In the genomic region with DNA sequence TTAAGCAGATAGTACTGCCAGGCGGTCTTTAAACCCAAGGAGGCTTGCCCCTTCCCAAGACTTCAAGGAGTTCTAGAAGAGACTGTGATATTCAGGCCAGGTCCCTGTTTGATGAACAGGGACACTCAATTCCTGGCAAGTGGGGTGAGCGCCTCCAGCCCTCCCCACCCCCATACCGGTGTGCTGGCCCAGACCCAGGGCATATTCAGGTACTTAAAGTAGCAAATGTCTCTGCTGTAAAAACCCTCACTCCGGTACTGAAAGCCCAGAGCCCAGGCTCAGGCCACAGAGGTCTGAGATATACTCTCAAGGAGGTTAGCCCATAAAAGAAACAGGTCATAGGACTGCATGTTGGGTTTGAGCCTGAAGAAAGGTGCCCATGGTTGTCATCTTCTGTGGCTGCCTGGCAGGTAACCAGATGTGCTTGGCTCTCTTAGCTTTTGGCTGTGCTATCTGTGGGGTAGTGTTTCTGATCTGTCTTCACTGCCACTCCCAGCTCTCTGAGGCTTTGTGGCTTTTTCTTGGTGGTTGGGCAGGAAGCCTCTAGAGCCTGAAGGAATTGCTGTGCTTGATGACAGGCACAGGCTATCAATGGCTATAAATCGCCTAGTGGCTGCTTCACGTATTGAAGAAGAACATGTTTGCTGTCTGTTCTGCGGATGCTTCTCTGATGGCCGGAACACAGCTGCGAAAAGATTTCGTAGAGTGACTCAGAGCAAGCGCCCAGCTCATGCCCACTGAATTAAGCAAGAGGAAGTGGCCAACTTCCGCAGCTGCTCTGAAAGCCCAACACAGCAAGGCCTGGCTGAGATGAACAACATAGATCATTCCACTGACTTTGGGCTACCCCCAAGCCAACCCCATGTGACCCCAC, we compare ENCODE assay signal across 1 cellular context.
TF ChIP-seq lines count a peak whose summit lies in the region.

No MANE protein-coding gene starts in this region.

TF ChIP-seq in HepG2, 621 proteins besides CTCF, POLR2A, EP300 and RAD21 (continued from another document):
- TF ChIP-seq PAX8 (CRISPR knock-in tag; IDR thresholded peaks at IDR 0.05; ENCODE audit: borderline replicate concordance) = no peak
- no peak for TF ChIP-seq CENPT (CRISPR knock-in tag; IDR thresholded peaks at IDR 0.05; ENCODE audit: low read depth)
- no peak for TF ChIP-seq RFXANK (CRISPR knock-in tag; IDR thresholded peaks at IDR 0.05)
